In genomic region chr13:90889906-90890305, GRCh38 we compare ENCODE assay signal across 14 cellular contexts.
DNase-seq lines count a peak whose midpoint lies in the region; ATAC-seq and FAIRE-seq lines count a peak whose summit lies in the region.
"Had no signal": no experiment of that assay in that cellular context is flagged by ENCODE, and none has a peak within 500 bp of the region (broad histone marks: within the 10 kb centered on the region; RNA-seq: fewer than 3 reads in every experiment).

No MANE protein-coding gene starts in this region.

- no peak overlapping the region for H4K5ac ChIP-seq in mesendoderm (ENCODE audit: low read length)

- no peaks in the 10 kb centered on the region for H3K79me2 ChIP-seq in mesendoderm (ENCODE audit: control insufficient read depth, insufficient read depth, low read length)

- no peaks in the 10 kb centered on the region for H3K79me1 ChIP-seq in mesendoderm (ENCODE audit: low read length)

- in situ Hi-C loops in G401 (cut with HindIII; ENCODE audit: low sequenced_read_pairs), result no loop called here

- H3K23ac ChIP-seq in mesendoderm (ENCODE audit: low read length), result no peak overlapping the region

- H3K18ac ChIP-seq in mesendoderm (ENCODE audit: low read length), result no peak overlapping the region

- H3K4me3 ChIP-seq in mesendoderm (ENCODE audit: low read length), result no peak overlapping the region
- H3K4me3 ChIP-seq: BLaER1 treated with 17β-estradiol and CSF1 and Interleukin-3, amounts not matched to agents 10 nM and 100 nM; GM23248 had no signal

- H2BK15ac ChIP-seq in mesendoderm (replicated peaks; ENCODE audit: low read depth), result no peak overlapping the region

- no peaks in the 10 kb centered on the region for H3K4me1 ChIP-seq in mesendoderm (ENCODE audit: control insufficient read depth, low read depth, low read length)
- H3K4me1 ChIP-seq: BLaER1 treated with 17β-estradiol and CSF1 and Interleukin-3, amounts not matched to agents 10 nM and 100 nM had no signal

- H2BK120ac ChIP-seq in mesendoderm (ENCODE audit: low read depth, low read length), result no peak overlapping the region

- FAIRE-seq in HTR-8/SVneo (lab: Jason Lieb, UNC), result no peak

- H3K4me2 ChIP-seq in mesendoderm (ENCODE audit: low read length), result no peak overlapping the region
- H3K4me2 ChIP-seq: BLaER1 treated with 17β-estradiol and CSF1 and Interleukin-3, amounts not matched to agents 10 nM and 100 nM had no signal

- peak; percentile 43 for DNase-seq in G401 (ENCODE audit: low spot score)
- peak; percentile 15 for DNase-seq in NCI-H446 treated with DMSO at 0.1 percent for 48 hours (lab: John Stamatoyannopoulos, UW)
- peak; percentile 54 for DNase-seq in cerebellar cortex (ENCODE audit: low spot score)
- peak; percentile 2 for DNase-seq in mesendoderm
- DNase-seq in HTR-8/SVneo (ENCODE audit: insufficient read length, low spot score), result no peak
- DNase-seq in activated gamma-delta T cell treated with Interleukin-2 at 50 U/mL for 16 hours, result no peak
- no peak for DNase-seq in NCI-H1105 (lab: John Stamatoyannopoulos, UW)
- DNase-seq: ACHN; CD4-positive, CD25-positive, alpha-beta regulatory T cell; DMS53; GM23248; H7 had no signal

- no CpG with 5 or more reads among the region's 1 CpG for WGBS in mesendoderm (ENCODE audit: extremely low coverage, insufficient coverage, low lambda C conversion rate)

- H3K9ac ChIP-seq in mesendoderm (ENCODE audit: low read length), result no peak overlapping the region
- H3K9ac ChIP-seq: BLaER1 treated with 17β-estradiol and CSF1 and Interleukin-3, amounts not matched to agents 10 nM and 100 nM; GM23248 had no signal

- ATAC-seq in HG02571 (IDR thresholded peaks at IDR 0.05; ENCODE audit: unreplicated experiment), result no peak

- H4K8ac ChIP-seq in mesendoderm (ENCODE audit: low read depth, low read length), result no peak overlapping the region

- no peak overlapping the region for H2BK5ac ChIP-seq in mesendoderm (ENCODE audit: low read length)

- no peak overlapping the region for H3K27ac ChIP-seq in mesendoderm (ENCODE audit: low read depth, low read length)
- H3K27ac ChIP-seq: BLaER1 treated with 17β-estradiol and CSF1 and Interleukin-3, amounts not matched to agents 10 nM and 100 nM; GM23248 had no signal

- no peak overlapping the region for H2AK5ac ChIP-seq in mesendoderm (ENCODE audit: low read length)

- H3K4ac ChIP-seq in mesendoderm (ENCODE audit: low read depth, low read length), result no peak overlapping the region

- no peaks in the 10 kb centered on the region for H3K36me3 ChIP-seq in mesendoderm (ENCODE audit: control insufficient read depth, insufficient read depth, low read length)
- H3K36me3 ChIP-seq: BLaER1 treated with 17β-estradiol and CSF1 and Interleukin-3, amounts not matched to agents 10 nM and 100 nM had no signal

- H3K27me3 ChIP-seq in mesendoderm (ENCODE audit: insufficient read depth, low read length, poor library complexity), result no peaks in the 10 kb centered on the region
- H3K27me3 ChIP-seq: BLaER1 treated with 17β-estradiol and CSF1 and Interleukin-3, amounts not matched to agents 10 nM and 100 nM had no signal

- no peak overlapping the region for H3K56ac ChIP-seq in mesendoderm (ENCODE audit: low read length)

Comparison
In these comparisons a context has a peak if more than half of its experiments do, and no peak if none do; other contexts are left out.
1. DNase-seq: peak in G401 (single experiment), NCI-H446 treated with DMSO at 0.1 percent for 48 hours (single experiment), cerebellar cortex (single experiment) and mesendoderm (single experiment); none in HTR-8/SVneo (single experiment), activated gamma-delta T cell treated with Interleukin-2 at 50 U/mL for 16 hours (single experiment) and NCI-H1105 (single experiment).